Comparison of ENCODE assay signal across 13 cellular contexts in genomic region chr10:79333513-79333912, GRCh38. TPM values are rescaled to one million over a fixed set of nuclear protein-coding genes. Genes with fewer than 3 reads are reported as not detected.
DNase-seq lines count a peak whose midpoint lies in the region; ATAC-seq and TF ChIP-seq lines count a peak whose summit lies in the region.
"Had no signal": no experiment of that assay in that cellular context is flagged by ENCODE, and none has a peak within 500 bp of the region (broad histone marks: within the 10 kb centered on the region; RNA-seq: fewer than 3 reads in every experiment).

No MANE protein-coding gene starts in this region.

- H2AK5ac ChIP-seq in IMR-90 (ENCODE audit: low read depth, low read length), result no peak overlapping the region; the same call in 1 of the 2 replicates

- ATAC-seq in IMR-90 (ENCODE audit: low read depth) (peak; percentile 47), HG02884 (IDR thresholded peaks at IDR 0.05; ENCODE audit: unreplicated experiment) (no peak)
- ATAC-seq: right cardiac atrium had no signal

- POLR2A ChIA-PET in CD4-positive, alpha-beta memory T cell (lab: Charles Lee; ENCODE audit: partially characterized antibody), result interaction anchor here (1.8 to 3.5 kb wide), 5 partner anchors 11 to 91 kb away, joined by 4 to 27 read pairs (median 8); no protein-coding TSS in a partner anchor
- POLR2A ChIA-PET in IMR-90 (lab: Charles Lee; ENCODE audit: unreplicated experiment), result no interaction called here

- peak overlapping the region; percentile 15; the same call in 1 of the 2 replicates for H3K23ac ChIP-seq in IMR-90 (ENCODE audit: low read depth, low read length)

- no peaks in the 10 kb centered on the region for H3K36me3 Mint-ChIP-seq in CD4-positive, alpha-beta memory T cell
- H3K36me3 Mint-ChIP-seq: immature natural killer cell had no signal

- no peak for TF ChIP-seq EP300 in esophagus muscularis mucosa (IDR thresholded peaks at IDR 0.05)

- peak overlapping the region; percentile 82 to 90 for H4K8ac ChIP-seq in IMR-90 (ENCODE audit: low read depth in 2 of 2, low read length in 2 of 2)

- H3K9me3 Mint-ChIP-seq in CD4-positive, alpha-beta memory T cell, result peaks cover 0 to 4% (median 0%) of the 10 kb centered on the region in 8 donors
- H3K9me3 Mint-ChIP-seq: immature natural killer cell had no signal

- TF ChIP-seq POLR2A in IMR-90 (IDR thresholded peaks at IDR 0.05; ENCODE audit: low read depth, low read length) (no peak), esophagus muscularis mucosa (IDR thresholded peaks at IDR 0.05; ENCODE audit: low read depth) (no peak)

- H2BK20ac ChIP-seq in IMR-90 (ENCODE audit: low read depth, low read length), result peak overlapping the region; percentile 96

- WGBS in IMR-90 (ENCODE audit: extremely low coverage in 2 of 2, insufficient read length in 1 of 2), 2 experiments, result no CpG with 5 or more reads among the region's 2 CpGs
- WGBS in esophagus muscularis mucosa, result 92% methylated on average over 2 of the region's 2 CpGs

- H3K4me3 ChIP-seq in CD4-positive, alpha-beta memory T cell (ENCODE audit: low read length in 2 of 2), result no peak overlapping the region
- H3K4me3 ChIP-seq in IMR-90 (ENCODE audit: insufficient read depth, low read depth, low read length), result no peak overlapping the region
- no peak overlapping the region for H3K4me3 ChIP-seq in adipocyte (ENCODE audit: low read length)
- no peak overlapping the region for H3K4me3 ChIP-seq in esophagus muscularis mucosa
- H3K4me3 ChIP-seq: HAP-1, thyroid gland had no signal

- peak overlapping the region; percentile 57; the same call in 1 of the 2 replicates for H3K56ac ChIP-seq in IMR-90 (ENCODE audit: extremely low read depth, insufficient read depth, low read length)

- intact Hi-C loops in CD4-positive, alpha-beta memory T cell (cut with micrococcal nuclease), result no loop called here
- intact Hi-C loops in IMR-90 (cut with micrococcal nuclease) (no loop called here), esophagus muscularis mucosa (cut with DNase I) (no loop called here)

- peak overlapping the region; percentile 54 for H4K91ac ChIP-seq in IMR-90 (ENCODE audit: insufficient read depth, low read depth, low read length)

- peaks cover 25% of the 10 kb centered on the region for H3K9me1 ChIP-seq in IMR-90 (ENCODE audit: insufficient read depth, low read length)

- peaks cover 15% of the 10 kb centered on the region for H3K4me1 ChIP-seq in CD4-positive, alpha-beta memory T cell (ENCODE audit: insufficient read depth, low read length)
- H3K4me1 ChIP-seq in IMR-90 (ENCODE audit: control insufficient read depth, insufficient read depth, low read length) (peaks cover 9% of the 10 kb centered on the region; the same call in 1 of the 2 replicates), adipocyte (ENCODE audit: control insufficient read depth, insufficient read depth, low read length) (peaks cover 8% of the 10 kb centered on the region), esophagus muscularis mucosa (peaks cover 0 to 26% (median 7%) of the 10 kb centered on the region in 4 donors)
- H3K4me1 ChIP-seq: HAP-1 had no signal

- DNase-seq in CD4-positive, alpha-beta memory T cell, result no peak
- peak; percentile 86 for DNase-seq in IMR-90
- DNase-seq in adipocyte (ENCODE audit: low read depth), result peak; percentile 56
- peak; percentile 51 for DNase-seq in glomerular visceral epithelial cell (ENCODE audit: extremely low spot score)
- no peak for DNase-seq in esophagus muscularis mucosa (ENCODE audit: extremely low spot score)
- no peak for DNase-seq in NCI-H187 (lab: John Stamatoyannopoulos, UW)
- DNase-seq: erythroblast, immature natural killer cell, right cardiac atrium, thyroid gland had no signal

- dilution Hi-C loops in IMR-90 (cut with HindIII; ENCODE audit: low sequenced_read_pairs, unreplicated experiment), result no loop called here

- TF ChIP-seq RAD21 in IMR-90 (IDR thresholded peaks at IDR 0.05; ENCODE audit: low read length), result no peak

- H2BK120ac ChIP-seq in IMR-90 (ENCODE audit: low read depth, low read length), result peak overlapping the region; percentile 98

- H3K27me3 Mint-ChIP-seq in CD4-positive, alpha-beta memory T cell, result no peaks in the 10 kb centered on the region

- H3K9ac ChIP-seq in IMR-90 (ENCODE audit: low read depth, low read length) (no peak overlapping the region), adipocyte (ENCODE audit: low read length) (no peak overlapping the region)
- H3K9ac ChIP-seq: KMS-11 had no signal

- CTCF ChIA-PET in CD4-positive, alpha-beta memory T cell (lab: Charles Lee; ENCODE audit: partially characterized antibody), result interaction anchor here (1.0 to 2.4 kb wide), 3 partner anchors 9 to 15 kb away, joined by 3 to 14 read pairs (median 3); partner anchors contain the start of gene PPIF
- CTCF ChIA-PET in IMR-90 (lab: Yijun Ruan, JAX), result interaction anchor here (1.1 kb wide), 1 partner anchor 12 kb away, joined by 4 read pairs; no protein-coding TSS in a partner anchor

- H3K4me3 Mint-ChIP-seq in CD4-positive, alpha-beta memory T cell, result no peak overlapping the region
- H3K4me3 Mint-ChIP-seq: immature natural killer cell had no signal

- peak overlapping the region; percentile 98; the same call in 1 of the 2 replicates for H3K4ac ChIP-seq in IMR-90 (ENCODE audit: low read depth, low read length)

- H4K20me1 ChIP-seq in IMR-90 (ENCODE audit: insufficient read depth, low read length), result no peaks in the 10 kb centered on the region

- no peak overlapping the region for H3K27ac ChIP-seq in CD4-positive, alpha-beta memory T cell (ENCODE audit: low read depth, low read length)
- H3K27ac ChIP-seq in IMR-90 (ENCODE audit: insufficient read depth, low read length) (no peak overlapping the region), esophagus muscularis mucosa (replicated peaks in 1 of 4) (no peak overlapping the region)
- H3K27ac ChIP-seq: KMS-11 had no signal

- no peaks in the 10 kb centered on the region for H3K9me3 ChIP-seq in CD4-positive, alpha-beta memory T cell (ENCODE audit: control insufficient read depth in 1 of 2, low read length in 2 of 2)
- H3K9me3 ChIP-seq in IMR-90 (ENCODE audit: control insufficient read depth, insufficient read depth, low read length) (no peaks in the 10 kb centered on the region), adipocyte (ENCODE audit: control insufficient read depth, low read length) (peaks cover 4% of the 10 kb centered on the region), esophagus muscularis mucosa (no peaks in the 10 kb centered on the region)
- H3K9me3 ChIP-seq: HAP-1, thyroid gland had no signal

- in situ Hi-C loops in IMR-90 (cut with MboI; ENCODE audit: low sequenced_read_pairs), result no loop called here

- H2AFZ ChIP-seq in IMR-90 (replicated peaks; ENCODE audit: low read length, poor library complexity), result no peak overlapping the region

- peak overlapping the region; percentile 82 for H2BK5ac ChIP-seq in IMR-90 (ENCODE audit: low read depth, low read length, poor library complexity, severe bottlenecking)

- H3K18ac ChIP-seq in IMR-90 (ENCODE audit: low read depth, low read length), result peak overlapping the region; percentile 52; the same call in 1 of the 2 replicates

- H3K27me3 ChIP-seq in CD4-positive, alpha-beta memory T cell (ENCODE audit: insufficient read depth, low read length), result no peaks in the 10 kb centered on the region
- no peaks in the 10 kb centered on the region for H3K27me3 ChIP-seq in IMR-90 (ENCODE audit: control insufficient read depth, insufficient read depth, low read length)
- no peaks in the 10 kb centered on the region for H3K27me3 ChIP-seq in adipocyte (replicated peaks; ENCODE audit: control insufficient read depth, insufficient read depth, low read length)
- H3K27me3 ChIP-seq in esophagus muscularis mucosa, result no peaks in the 10 kb centered on the region
- H3K27me3 ChIP-seq: thyroid gland had no signal

- H2AK9ac ChIP-seq in IMR-90 (replicated peaks; ENCODE audit: low read depth, low read length, poor library complexity), result no peak overlapping the region

- H2BK15ac ChIP-seq in IMR-90 (ENCODE audit: low read depth, low read length), result peak overlapping the region; percentile 63; the same call in 2 of the 3 replicates

- no peaks in the 10 kb centered on the region for H3K36me3 ChIP-seq in CD4-positive, alpha-beta memory T cell (ENCODE audit: insufficient read depth, low read length)
- no peaks in the 10 kb centered on the region for H3K36me3 ChIP-seq in IMR-90 (ENCODE audit: control insufficient read depth, insufficient read depth, low read length)
- H3K36me3 ChIP-seq in adipocyte (ENCODE audit: control insufficient read depth, insufficient read depth, low read length, severe bottlenecking), result no peaks in the 10 kb centered on the region
- H3K36me3 ChIP-seq in esophagus muscularis mucosa, result no peaks in the 10 kb centered on the region
- H3K36me3 ChIP-seq: HAP-1, thyroid gland had no signal

- peak overlapping the region in 4 of 7 donors; percentile 10 to 76 (median 68) for H3K27ac Mint-ChIP-seq in CD4-positive, alpha-beta memory T cell

- H3K79me1 ChIP-seq in IMR-90 (ENCODE audit: low read depth in 1 of 2, low read length in 2 of 2), result no peaks in the 10 kb centered on the region; a peak in 1 of 4 replicates

- peak overlapping the region; percentile 96; the same call in 1 of the 2 replicates for H3K14ac ChIP-seq in IMR-90 (replicated peaks; ENCODE audit: low read depth, low read length)

- H3K4me1 Mint-ChIP-seq in CD4-positive, alpha-beta memory T cell, result peaks cover 18 to 31% (median 22%) of the 10 kb centered on the region in 4 donors
- H3K4me1 Mint-ChIP-seq: immature natural killer cell had no signal

- H4K5ac ChIP-seq in IMR-90 (ENCODE audit: low read depth, low read length), result peak overlapping the region; percentile 65; the same call in 1 of the 2 replicates

- no peak for TF ChIP-seq CTCF in IMR-90 (conservative IDR thresholded peaks at IDR 0.05; ENCODE audit: low read depth, low read length)
- no peak for TF ChIP-seq CTCF in esophagus muscularis mucosa (IDR thresholded peaks at IDR 0.05)

- BruUV-seq in IMR-90 (replicated peaks; lab: Mats Ljungman, UMichigan), result no TSS peak

- H3K4me2 ChIP-seq in IMR-90 (ENCODE audit: low read depth, low read length), result no peak overlapping the region; the same call in 1 of the 2 replicates
- H3K4me2 ChIP-seq: KMS-11 had no signal

TF ChIP-seq in IMR-90, 13 proteins besides CTCF, POLR2A, EP300 and RAD21 (continues in another document):
- TF ChIP-seq FOS (IDR thresholded peaks at IDR 0.05; ENCODE audit: low read depth, low read length), result peak; percentile 42; the same call in 1 of the 2 replicates
- TF ChIP-seq MAFK (IDR thresholded peaks at IDR 0.05; ENCODE audit: low read depth, low read length), result peak; percentile 24; the same call in 1 of the 2 replicates

RNA-seq across cellular contexts. Expression of gene PPIF, which starts 13.8 kb away (rescaled TPM):
- 10 to 100 TPM; 26.3 to 33.7 TPM for total RNA-seq in CD4-positive, alpha-beta memory T cell
- polyA plus RNA-seq in CD4-positive, alpha-beta memory T cell, result 10 to 100 TPM; 10.6 to 13.1 TPM
- total RNA-seq in IMR-90 (2012; rRNA removed), result 29.2 and 29.7 TPM in 2 replicates
- polyA plus RNA-seq in IMR-90 (2012; rRNA removed), result 127 and 130 TPM in 2 replicates
- 113 and 150 TPM in 2 replicates for polyA plus RNA-seq in IMR-90 (2012; cell fraction: cytosol; rRNA removed)
- 205 and 248 TPM in 2 replicates for polyA plus RNA-seq in IMR-90 (2012; cell fraction: nucleus; rRNA removed; ENCODE audit: low replicate concordance)
- 10 to 100 TPM; 19.5 to 42.2 (median 24.4) TPM for total RNA-seq in esophagus muscularis mucosa

Comparison
In these comparisons a context has a peak if more than half of its experiments do, and no peak if none do; other contexts are left out.
1. DNase-seq: peak in IMR-90 (single experiment), adipocyte (single experiment) and glomerular visceral epithelial cell (single experiment); none in CD4-positive, alpha-beta memory T cell (0 of 5), esophagus muscularis mucosa (single experiment) and NCI-H187 (0 of 2).